ENCODE assay signal across 24 cellular contexts in genomic region chr2:207511851-207512250, GRCh38. TPM values are rescaled to one million over a fixed set of nuclear protein-coding genes. Genes with fewer than 3 reads are reported as not detected.
DNase-seq lines count a peak whose midpoint lies in the region; ATAC-seq, FAIRE-seq and TF ChIP-seq lines count a peak whose summit lies in the region.
"Had no signal": no experiment of that assay in that cellular context is flagged by ENCODE, and none has a peak within 500 bp of the region (broad histone marks: within the 10 kb centered on the region; RNA-seq: fewer than 3 reads in every experiment).

No MANE protein-coding gene starts in this region.

- peaks cover 7% of the 10 kb centered on the region for H3K4me1 Mint-ChIP-seq in GM23338
- H3K4me1 Mint-ChIP-seq: endodermal cell had no signal

- peak; percentile 62 for FAIRE-seq in keratinocyte (lab: Jason Lieb, UNC)
- FAIRE-seq: colon, GM19239, urothelium cell line had no signal

- H3K36me3 ChIP-seq in GM23338 (ENCODE audit: insufficient read depth) (no peaks in the 10 kb centered on the region), keratinocyte (ENCODE audit: control insufficient read depth in 2 of 2, extremely low read depth in 1 of 2, insufficient read depth in 2 of 2, low read length in 2 of 2) (no peaks in the 10 kb centered on the region)
- H3K36me3 ChIP-seq: heart left ventricle, spleen had no signal

- H4K20me1 ChIP-seq in GM23338 (replicated peaks; ENCODE audit: insufficient read depth) (no peaks in the 10 kb centered on the region), keratinocyte (ENCODE audit: control insufficient read depth, extremely low read depth, insufficient read depth, low read length) (no peaks in the 10 kb centered on the region)

- H3K27ac Mint-ChIP-seq in GM23338, result no peak overlapping the region
- H3K27ac Mint-ChIP-seq: activated CD4-positive, alpha-beta memory T cell treated with anti-CD3 and anti-CD28 coated beads for 36 hours; endodermal cell; stimulated activated memory B cell treated with anti-CD40 and anti-IgM and Interleukin-4, amounts not matched to agents 10 μg/mL and 1 μg/mL and 100 μg/mL, for 72 hours had no signal

- H3K4me1 ChIP-seq in GM23338 (ENCODE audit: insufficient read depth) (no peaks in the 10 kb centered on the region), keratinocyte (ENCODE audit: control insufficient read depth, extremely low read depth, insufficient read depth, low read length) (peaks cover 49% of the 10 kb centered on the region)
- H3K4me1 ChIP-seq: body of pancreas had no signal

- no peak overlapping the region for H3K4me3 ChIP-seq in GM23338
- H3K4me3 ChIP-seq in cardiac fibroblast (replicated peaks in 1 of 2; ENCODE audit: low read depth in 2 of 2, low read length in 2 of 2), result no peak overlapping the region
- H3K4me3 ChIP-seq in keratinocyte (ENCODE audit: control insufficient read depth in 2 of 3, extremely low read depth in 1 of 3, insufficient read depth in 2 of 3, low read depth in 1 of 3, low read length in 3 of 3), result no peak overlapping the region
- H3K4me3 ChIP-seq: body of pancreas, heart left ventricle, spleen had no signal

- H3K79me2 ChIP-seq in GM23338 (replicated peaks; ENCODE audit: insufficient read depth), result no peaks in the 10 kb centered on the region
- H3K79me2 ChIP-seq in keratinocyte (ENCODE audit: control insufficient read depth, insufficient read depth, low read length), result no peaks in the 10 kb centered on the region

- in situ Hi-C loops in ACHN (cut with HindIII; ENCODE audit: low pct_ligation_motif_present, low pct_unique_long_range_greater_than_20kb, low sequenced_read_pairs), result no loop called here

- intact Hi-C loops in cardiac septum (cut with DNase I), result no loop called here

- H3K9me1 ChIP-seq in keratinocyte (ENCODE audit: control insufficient read depth, extremely low read depth, insufficient read depth, low read length), result no peaks in the 10 kb centered on the region

- H3K27me3 ChIP-seq in GM23338 (ENCODE audit: insufficient read depth) (no peaks in the 10 kb centered on the region), keratinocyte (ENCODE audit: control insufficient read depth, extremely low read depth, insufficient read depth, low read length) (no peaks in the 10 kb centered on the region)
- H3K27me3 ChIP-seq: body of pancreas, heart left ventricle, spleen had no signal

- H3K4me2 ChIP-seq in GM23338 (no peak overlapping the region), keratinocyte (ENCODE audit: control insufficient read depth, extremely low read depth, insufficient read depth, low read depth, low read length) (peak overlapping the region; percentile 65)

- H3K27me3 Mint-ChIP-seq in GM23338 (ENCODE audit: insufficient read depth, low read depth, poor library complexity), result no peaks in the 10 kb centered on the region
- H3K27me3 Mint-ChIP-seq: activated CD4-positive, alpha-beta memory T cell treated with anti-CD3 and anti-CD28 coated beads for 36 hours; stimulated activated memory B cell treated with anti-CD40 and anti-IgM and Interleukin-4, amounts not matched to agents 10 μg/mL and 1 μg/mL and 100 μg/mL, for 72 hours had no signal

- H3K9ac ChIP-seq in keratinocyte (ENCODE audit: control insufficient read depth, extremely low read depth, insufficient read depth, low read length), result peak overlapping the region; percentile 23

- no peaks in the 10 kb centered on the region for H3K36me3 Mint-ChIP-seq in GM23338 (ENCODE audit: low read depth)
- H3K36me3 Mint-ChIP-seq: stimulated activated memory B cell treated with anti-CD40 and anti-IgM and Interleukin-4, amounts not matched to agents 10 μg/mL and 1 μg/mL and 100 μg/mL, for 72 hours had no signal

- H3K4me3 Mint-ChIP-seq in GM23338, result no peak overlapping the region
- H3K4me3 Mint-ChIP-seq: activated CD4-positive, alpha-beta memory T cell treated with anti-CD3 and anti-CD28 coated beads for 36 hours; endodermal cell; stimulated activated memory B cell treated with anti-CD40 and anti-IgM and Interleukin-4, amounts not matched to agents 10 μg/mL and 1 μg/mL and 100 μg/mL, for 72 hours had no signal

- H2AFZ ChIP-seq in GM23338 (peak overlapping the region; percentile 67; the same call in 1 of the 2 replicates), keratinocyte (ENCODE audit: control insufficient read depth, low read length) (peak overlapping the region; percentile 72)

- no peak overlapping the region for H3K27ac ChIP-seq in GM23338 (ENCODE audit: low read depth)
- H3K27ac ChIP-seq in keratinocyte (ENCODE audit: control insufficient read depth, insufficient read depth, low read length), result peak overlapping the region; percentile 95
- H3K27ac ChIP-seq: body of pancreas, C4-2B, heart left ventricle, spleen had no signal

- H3K9me2 ChIP-seq in GM23338 (ENCODE audit: insufficient read depth), result no peaks in the 10 kb centered on the region

- TF ChIP-seq CTCF in GM23338 (conservative IDR thresholded peaks at IDR 0.05; ENCODE audit: low read depth in 2 of 2), result no peak
- TF ChIP-seq CTCF in cardiac fibroblast (IDR thresholded peaks at IDR 0.05; ENCODE audit: low read depth, low read length), result no peak
- no peak for TF ChIP-seq CTCF in keratinocyte (optimal IDR thresholded peaks at IDR 0.05 in 1 of 3, IDR thresholded peaks at IDR 0.05 in 1 of 3, conservative IDR thresholded peaks at IDR 0.05 in 1 of 3; ENCODE audit: extremely low read depth in 1 of 3, insufficient read depth in 2 of 3, low read length in 3 of 3)

- dilution Hi-C loops in keratinocyte (cut with MboI; ENCODE audit: extremely low pct_ligation_motif_present, low sequenced_read_pairs), result no loop called here

- no peaks in the 10 kb centered on the region for H3K9me3 Mint-ChIP-seq in GM23338
- H3K9me3 Mint-ChIP-seq: activated CD4-positive, alpha-beta memory T cell treated with anti-CD3 and anti-CD28 coated beads for 36 hours; stimulated activated memory B cell treated with anti-CD40 and anti-IgM and Interleukin-4, amounts not matched to agents 10 μg/mL and 1 μg/mL and 100 μg/mL, for 72 hours had no signal

- no peaks in the 10 kb centered on the region for H3K9me3 ChIP-seq in keratinocyte (ENCODE audit: control insufficient read depth, low read depth, low read length)
- H3K9me3 ChIP-seq: body of pancreas, heart left ventricle had no signal

- DNase-seq in ACHN (peak; percentile 33), GM23338 (ENCODE audit: low spot score) (peak; percentile 50), cardiac fibroblast (ENCODE audit: low read depth in 2 of 2) (peak; percentile 27 to 37), keratinocyte (ENCODE audit: low read depth, low spot score) (no peak), cortex of kidney (lab: John Stamatoyannopoulos, UW) (no peak), cardiac septum (ENCODE audit: low spot score) (no peak)
- DNase-seq in activated CD4-positive, alpha-beta T cell treated with anti-CD3 and anti-CD28 coated beads, Interleukin-2, amount 50 U/mL, for 48 hours, result no peak
- DNase-seq: activated CD4-positive, alpha-beta memory T cell treated with anti-CD3 and anti-CD28 coated beads for 36 hours; body of pancreas; Calu3; endodermal cell; heart left ventricle; NCI-H1048; NCI-H1694 treated with DMSO at 0.1 percent for 48 hours; NCI-H526 treated with DMSO at 0.1 percent for 48 hours; retina; spleen; stimulated activated CD4-positive, alpha-beta T cell treated with anti-CD3 and anti-CD28 coated beads, Interleukin-4, amount 100 ng/mL, for 1 hour had no signal

- peak; percentile 48; the same call in 2 of the 3 replicates for ATAC-seq in GM23338
- ATAC-seq: body of pancreas; HCT116; heart left ventricle; stimulated activated memory B cell treated with anti-CD40 and anti-IgM and Interleukin-4, amounts not matched to agents 10 μg/mL and 1 μg/mL and 100 μg/mL, for 72 hours had no signal

- H3F3A ChIP-seq in GM23338 (replicated peaks; ENCODE audit: low read depth), result no peaks in the 10 kb centered on the region

TF ChIP-seq in GM23338, 12 proteins besides CTCF, POLR2A, EP300 and RAD21 (continues in another document):
- TF ChIP-seq JUNB (IDR thresholded peaks at IDR 0.05; ENCODE audit: unreplicated experiment) (no peak), REST (IDR thresholded peaks at IDR 0.05; ENCODE audit: unreplicated experiment) (no peak), ZNF331 (CRISPR knock-in tag; IDR thresholded peaks at IDR 0.05; ENCODE audit: low read depth) (no peak)

RNA-seq across cellular contexts. Expression of gene CREB1, which starts 17.9 kb away (rescaled TPM):
- total RNA-seq in GM23338 (2014; rRNA removed; shearing (Covaris generic)), result 94.4 and 104 TPM in 2 replicates
- 27.2 and 40.3 TPM in 2 replicates for polyA plus RNA-seq in GM23338 (2016; fragmentation: Nextera tagmentation; extraction: Ambion mirVana)
- 35.6 to 56.1 TPM (median 38.9 TPM) in 3 replicates for polyA plus RNA-seq in keratinocyte
- 16.4 TPM for polyA plus RNA-seq in keratinocyte (2011; ENCODE audit: low read depth)
- polyA plus RNA-seq in keratinocyte (2011; cell fraction: cytosol; rRNA removed), result 16.5 and 35.8 TPM in 2 replicates
- polyA plus RNA-seq in keratinocyte (2011; cell fraction: nucleus; rRNA removed), result 42.4 and 46.0 TPM in 2 replicates
- 12.6 and 30.3 TPM in 2 replicates for polyA plus RNA-seq in keratinocyte (2012; ENCODE audit: low replicate concordance)
- 62.2 to 125 TPM (median 111 TPM) in 3 replicates for polyA minus RNA-seq in keratinocyte
- 26.9 TPM for polyA minus RNA-seq in keratinocyte (2011; cell fraction: cytosol; rRNA and poly(A)+ RNA removed)
- 33.4 and 71.0 TPM in 2 replicates for polyA minus RNA-seq in keratinocyte (2011; cell fraction: nucleus; rRNA and poly(A)+ RNA removed)
- total RNA-seq in cardiac septum, result 46.9 TPM

Comparison
In these comparisons a context has a peak if more than half of its experiments do, and no peak if none do; other contexts are left out.
1. DNase-seq: peak in ACHN (single experiment), GM23338 (single experiment) and cardiac fibroblast (2 of 2); none in keratinocyte (single experiment), activated CD4-positive, alpha-beta T cell treated with anti-CD3 and anti-CD28 coated beads, Interleukin-2, amount 50 U/mL, for 48 hours (0 of 2), cortex of kidney (single experiment) and cardiac septum (single experiment).